ENCODE assay signal across 1 cellular context in genomic region chr1:202807367-202807925, GRCh38.
A peak's percentile ranks its signal among the peaks of the same experiment; 100 is the strongest.
TF ChIP-seq lines count a peak whose summit lies in the region.

No MANE protein-coding gene starts in this region.

TF ChIP-seq in GM12878, 131 proteins besides CTCF, POLR2A, EP300 and RAD21 (continued from another document):
- TF ChIP-seq IRF3 (IDR thresholded peaks at IDR 0.05) (no peak), PBX3 (IDR thresholded peaks at IDR 0.05; ENCODE audit: insufficient replicate concordance, low read depth, low read length) (no peak), CUX1 (IDR thresholded peaks at IDR 0.05; ENCODE audit: insufficient replicate concordance, low read depth, low read length) (no peak), NBN (IDR thresholded peaks at IDR 0.05) (no peak), YY1 (IDR thresholded peaks at IDR 0.05; ENCODE audit: low read depth, low read length) (peak; percentile 90), PAX8 (IDR thresholded peaks at IDR 0.05) (no peak), SKIL (IDR thresholded peaks at IDR 0.05; ENCODE audit: low read depth, poor library complexity, severe bottlenecking) (no peak), TCF12 (IDR thresholded peaks at IDR 0.05; ENCODE audit: low read depth, low read length) (no peak), EGR1 (IDR thresholded peaks at IDR 0.05; ENCODE audit: borderline replicate concordance in 1 of 2, low read depth in 2 of 2, low read length in 2 of 2) (peak in 1 of 2 experiments; percentile 91; a peak in 2 of 3 replicates), CREM (IDR thresholded peaks at IDR 0.05; ENCODE audit: low read depth) (no peak), ZNF592 (IDR thresholded peaks at IDR 0.05) (no peak), SP1 (IDR thresholded peaks at IDR 0.05; ENCODE audit: low read depth, low read length) (no peak), NKRF (conservative IDR thresholded peaks at IDR 0.05) (no peak)
